In genomic region chr10:76155961-76156360, GRCh38 we compare ENCODE assay signal across 20 cellular contexts.
"Had no signal": no experiment of that assay in that cellular context is flagged by ENCODE, and none has a peak within 500 bp of the region (broad histone marks: within the 10 kb centered on the region; RNA-seq: fewer than 3 reads in every experiment).

No MANE protein-coding gene starts in this region.

- H3K27me3 Mint-ChIP-seq: memory B cell; stimulated activated naive B cell treated with anti-CD40 and anti-IgM and Interleukin-4, amounts not matched to agents 10 μg/mL and 1 μg/mL and 100 μg/mL, for 72 hours; stimulated activated naive CD8-positive, alpha-beta T cell treated with anti-CD3 and anti-CD28 coated beads, Interleukin-15, Interleukin-2, amounts not matched to agents 100 ng/mL and 50 ng/mL, for 24 hours had no signal

- H3K27ac Mint-ChIP-seq: memory B cell; naive thymus-derived CD8-positive, alpha-beta T cell; nephron progenitor cell; stimulated activated naive B cell treated with anti-CD40 and anti-IgM and Interleukin-4, amounts not matched to agents 10 μg/mL and 1 μg/mL and 100 μg/mL, for 72 hours; stimulated activated naive CD8-positive, alpha-beta T cell treated with anti-CD3 and anti-CD28 coated beads, Interleukin-15, Interleukin-2, amounts not matched to agents 100 ng/mL and 50 ng/mL, for 24 hours had no signal

- H3K4me1 Mint-ChIP-seq: memory B cell; naive thymus-derived CD8-positive, alpha-beta T cell; stimulated activated naive B cell treated with anti-CD40 and anti-IgM and Interleukin-4, amounts not matched to agents 10 μg/mL and 1 μg/mL and 100 μg/mL, for 72 hours had no signal

- H3K4me3 Mint-ChIP-seq: memory B cell; naive thymus-derived CD8-positive, alpha-beta T cell; nephron progenitor cell; stimulated activated naive B cell treated with anti-CD40 and anti-IgM and Interleukin-4, amounts not matched to agents 10 μg/mL and 1 μg/mL and 100 μg/mL, for 72 hours; stimulated activated naive CD8-positive, alpha-beta T cell treated with anti-CD3 and anti-CD28 coated beads, Interleukin-15, Interleukin-2, amounts not matched to agents 100 ng/mL and 50 ng/mL, for 24 hours had no signal

- H3K4me3 ChIP-seq: dorsolateral prefrontal cortex, lung, pancreas, right lobe of liver, thoracic aorta, tibial nerve, upper lobe of right lung, uterus had no signal

- H3K9me3 ChIP-seq: neutrophil, pancreas, thoracic aorta, upper lobe of right lung, uterus had no signal

- H3K27me3 ChIP-seq: neutrophil, pancreas, right lobe of liver, tibial nerve, upper lobe of right lung, uterus had no signal

- H3K36me3 ChIP-seq: neutrophil, pancreas, right lobe of liver, thoracic aorta, tibial nerve, upper lobe of right lung, uterus had no signal

- H3K4me1 ChIP-seq: right lobe of liver, tibial nerve, upper lobe of right lung, uterus had no signal

- H3K27ac ChIP-seq: dorsolateral prefrontal cortex, neutrophil, pancreas, right lobe of liver, thoracic aorta, tibial nerve, upper lobe of right lung, uterus had no signal

- DNase-seq: dorsolateral prefrontal cortex; effector CD4-positive, alpha-beta T cell; head of caudate nucleus; kidney; naive thymus-derived CD8-positive, alpha-beta T cell; nephron progenitor cell; pancreas; right lobe of liver; small intestine; stimulated activated CD4-positive, alpha-beta T cell treated with anti-CD3 and anti-CD28 coated beads, Interleukin-15, amount 100 ng/mL, for 24 hours; stimulated activated CD4-positive, alpha-beta T cell treated with anti-CD3 and anti-CD28 coated beads, Interleukin-2, amount 100 ng/mL, for 48 hours; stimulated activated naive B cell treated with anti-CD40 and anti-IgM and Interleukin-4, amounts not matched to agents 10 μg/mL and 1 μg/mL and 100 μg/mL, for 72 hours; upper lobe of right lung; uterus had no signal

- H3K36me3 Mint-ChIP-seq: memory B cell; stimulated activated naive B cell treated with anti-CD40 and anti-IgM and Interleukin-4, amounts not matched to agents 10 μg/mL and 1 μg/mL and 100 μg/mL, for 72 hours had no signal
